8 cellular contexts compared by ENCODE assay signal in the genomic region with DNA sequence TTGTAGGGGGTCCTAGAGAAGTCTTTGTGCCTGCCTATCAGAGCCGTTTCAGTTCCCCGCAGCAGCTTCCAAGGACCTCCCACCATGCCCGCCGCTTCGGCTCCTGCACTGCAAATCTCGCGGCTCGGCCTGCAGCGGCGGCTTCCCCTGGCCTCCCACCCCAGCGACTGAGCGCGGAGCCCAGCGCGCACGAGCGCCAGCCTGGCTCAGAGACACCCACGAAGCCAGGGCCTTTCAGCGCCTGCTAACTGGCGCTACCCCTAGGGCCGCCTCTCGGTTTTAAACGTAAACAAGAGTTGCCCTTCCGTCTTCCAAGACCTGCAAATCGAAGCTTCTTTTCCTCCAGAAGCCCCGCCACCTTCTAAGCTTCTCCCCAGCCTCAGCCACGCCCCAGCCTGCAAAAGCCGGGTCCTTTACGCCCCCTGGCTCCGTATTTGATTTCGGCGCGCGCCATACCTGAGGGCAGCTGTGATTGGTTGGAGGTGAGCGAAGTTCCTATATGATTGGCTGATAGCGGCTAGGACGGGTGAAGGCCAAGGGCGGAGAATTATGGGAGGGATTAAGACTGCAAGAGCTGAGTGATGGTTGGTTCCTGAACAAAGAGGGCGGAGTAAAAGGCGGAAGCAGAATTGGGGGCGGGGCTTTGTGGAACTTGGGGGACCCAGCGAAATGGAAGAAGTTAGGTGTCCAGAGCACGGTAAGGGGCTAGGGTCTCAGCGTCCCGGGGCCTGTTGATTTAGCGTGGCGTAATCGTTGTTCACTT. TPM values are rescaled to one million over a fixed set of nuclear protein-coding genes. Genes with fewer than 3 reads are reported as not detected.
A peak's percentile ranks its signal among the peaks of the same experiment; 100 is the strongest.
DNase-seq lines count a peak whose midpoint lies in the region; ATAC-seq and TF ChIP-seq lines count a peak whose summit lies in the region.

A gene (plus strand): TSS at position 649 of the 763 bp plus-strand sequence. CDS start 21 bp downstream, at position 670.

- H3K27ac ChIP-seq in SK-N-MC (peak within 1 kb of the TSS; percentile 82), thoracic aorta (peak within 1 kb of the TSS; percentile 76 to 88)

- H3K9me3 ChIP-seq in SK-N-MC (ENCODE audit: low read depth, low read length) (no peaks in the 10 kb centered on the region), thoracic aorta (no peaks in the 10 kb centered on the region)

- TF ChIP-seq CTCF in omental fat pad (IDR thresholded peaks at IDR 0.05) (no peak), thoracic aorta (IDR thresholded peaks at IDR 0.05) (no peak)

- H3K9me3 Mint-ChIP-seq in activated naive CD4-positive, alpha-beta T cell treated with anti-CD3 and anti-CD28 coated beads, Interleukin-2, amount 10 ng/mL, durations not matched to agents 7 days and 5 days = no peaks in the 10 kb centered on the region

- peak; percentile 99 for DNase-seq in NCI-H1048 (lab: John Stamatoyannopoulos, UW)
- DNase-seq in SK-N-MC (ENCODE audit: low read depth, low spot score) = peak; percentile 99
- peak; percentile 97 for DNase-seq in activated naive CD4-positive, alpha-beta T cell treated with anti-CD3 and anti-CD28 coated beads, Interleukin-2, amount 10 ng/mL, durations not matched to agents 7 days and 5 days
- peak; percentile 99 for DNase-seq in glomerular visceral epithelial cell (ENCODE audit: extremely low spot score)
- peak; percentile 78 for DNase-seq in omental fat pad (ENCODE audit: low spot score)
- peak; percentile 85 for DNase-seq in thoracic aorta (ENCODE audit: low spot score)

- peaks cover 5 to 10% of the 10 kb centered on the region in 2 donors for H3K4me1 ChIP-seq in thoracic aorta (ENCODE audit: control insufficient read depth in 1 of 2, low read depth in 2 of 2)

- H3K27me3 ChIP-seq in thoracic aorta (replicated peaks; ENCODE audit: insufficient read depth) = no peaks in the 10 kb centered on the region

- H3K27me3 Mint-ChIP-seq in activated naive CD4-positive, alpha-beta T cell treated with anti-CD3 and anti-CD28 coated beads, Interleukin-2, amount 10 ng/mL, durations not matched to agents 7 days and 5 days = no peaks in the 10 kb centered on the region

- H3K27ac Mint-ChIP-seq in activated naive CD4-positive, alpha-beta T cell treated with anti-CD3 and anti-CD28 coated beads, Interleukin-2, amount 10 ng/mL, durations not matched to agents 7 days and 5 days = no peak within 1 kb of the TSS

- H3K36me3 ChIP-seq in SK-N-MC (ENCODE audit: insufficient read depth, low read length) (peaks cover 3% of the 10 kb centered on the region; the same call in 1 of the 2 replicates), thoracic aorta (no peaks in the 10 kb centered on the region)

- H3K9ac ChIP-seq in SK-N-MC (ENCODE audit: insufficient read length) = peak within 1 kb of the TSS; percentile 86

- peaks cover 28% of the 10 kb centered on the region for H3K36me3 Mint-ChIP-seq in activated naive CD4-positive, alpha-beta T cell treated with anti-CD3 and anti-CD28 coated beads, Interleukin-2, amount 10 ng/mL, durations not matched to agents 7 days and 5 days

- H3K4me3 Mint-ChIP-seq in activated naive CD4-positive, alpha-beta T cell treated with anti-CD3 and anti-CD28 coated beads, Interleukin-2, amount 10 ng/mL, durations not matched to agents 7 days and 5 days = no peak within 1 kb of the TSS

- peaks cover 62% of the 10 kb centered on the region for H3K4me1 Mint-ChIP-seq in activated naive CD4-positive, alpha-beta T cell treated with anti-CD3 and anti-CD28 coated beads, Interleukin-2, amount 10 ng/mL, durations not matched to agents 7 days and 5 days

- peak within 1 kb of the TSS; percentile 80 for H3K4me3 ChIP-seq in GM08714 (ENCODE audit: low read length)
- H3K4me3 ChIP-seq in SK-N-MC = peak within 1 kb of the TSS; percentile 96
- peak within 1 kb of the TSS; percentile 100 for H3K4me3 ChIP-seq in thoracic aorta

- ATAC-seq in HG02588 (IDR thresholded peaks at IDR 0.05; ENCODE audit: unreplicated experiment) (peak; percentile 96), omental fat pad (ENCODE audit: low FRiP score) (peak; percentile 99), thoracic aorta (ENCODE audit: insufficient number of reproducible peaks, low FRiP score, low read depth) (peak; percentile 100)

- CTCF ChIA-PET in activated naive CD4-positive, alpha-beta T cell treated with anti-CD3 and anti-CD28 coated beads, Interleukin-2, amount 10 ng/mL, durations not matched to agents 7 days and 5 days (lab: Charles Lee) = interaction anchor here (0.7 to 5.6 kb wide), 11 partner anchors 9 to 487 kb away, joined by 3 to 36 read pairs (median 5); no protein-coding TSS in a partner anchor

RNA-seq across cellular contexts. Expression of the gene that starts here (rescaled TPM):
- total RNA-seq in omental fat pad (10 to 100 TPM in 3 of 4 donors, 1 to 10 TPM in 1; 9.0 to 16.9 (median 13.8) TPM), thoracic aorta (10 to 100 TPM; 28.8 to 32.1 TPM)

Comparison
In these comparisons a context has a peak if more than half of its experiments do, and no peak if none do; other contexts are left out.
1. Peak in every context shown above with its lines: DNase-seq, ATAC-seq, H3K4me3 ChIP-seq and H3K27ac ChIP-seq.